8 cellular contexts compared by ENCODE assay signal in genomic region chr7:23474098-23474828, GRCh38. TPM values are rescaled to one million over a fixed set of nuclear protein-coding genes. Genes with fewer than 3 reads are reported as not detected.
DNase-seq lines count a peak whose midpoint lies in the region; ATAC-seq and FAIRE-seq lines count a peak whose summit lies in the region.

No MANE protein-coding gene starts in this region.

- peak; percentile 71 for ATAC-seq in GM21619 (IDR thresholded peaks at IDR 0.05; ENCODE audit: unreplicated experiment)
- peak; percentile 89 for ATAC-seq in Right ventricle myocardium superior (ENCODE audit: poor library complexity)

- intact Hi-C loops in Right ventricle myocardium superior (cut with DNase I), result no loop called here

- no peaks in the 10 kb centered on the region for H3K27me3 ChIP-seq in HUES48 (ENCODE audit: control insufficient read depth, insufficient read depth, low read length)

- peak overlapping the region; percentile 100 for H3K27ac ChIP-seq in HUES48 (ENCODE audit: low read depth, low read length)

- FAIRE-seq in G401.6 (lab: Jason Lieb, UNC), result peak; percentile 100

- H3K9me3 ChIP-seq in HUES48 (ENCODE audit: control insufficient read depth, insufficient read depth, low read length), result no peaks in the 10 kb centered on the region

- DNase-seq in NOMO-1 treated with DMSO at 0.1 percent for 48 hours (lab: John Stamatoyannopoulos, UW; ENCODE audit: unreplicated experiment), result peak; percentile 86
- peak; percentile 87 to 90 for DNase-seq in activated T-cell treated with anti-CD3 and anti-CD28 coated beads, Interleukin-2, amount 50 U/mL, for 48 hours
- peak; percentile 85 for DNase-seq in Right ventricle myocardium superior
- peak; percentile 80 for DNase-seq in renal cortical epithelial cell (ENCODE audit: low read depth)
- DNase-seq in cortex of kidney (lab: John Stamatoyannopoulos, UW), result no peak

- peak overlapping the region; percentile 95 for H3K4me3 ChIP-seq in HUES48 (ENCODE audit: low read depth, low read length)

- peaks cover 28% of the 10 kb centered on the region for H3K4me1 ChIP-seq in HUES48 (ENCODE audit: control insufficient read depth, insufficient read depth, low read length)

- no peaks in the 10 kb centered on the region for H3K36me3 ChIP-seq in HUES48 (ENCODE audit: control insufficient read depth, insufficient read depth, low read length)

- peak overlapping the region; percentile 95 for H3K9ac ChIP-seq in HUES48 (ENCODE audit: low read depth, low read length)

RNA-seq across cellular contexts. Expression of gene IGF2BP3, which starts 4.0 kb away (rescaled TPM):
- total RNA-seq in Right ventricle myocardium superior, result not detected
- 43.9 and 50.8 TPM in 2 replicates for total RNA-seq in renal cortical epithelial cell

RNA-seq across cellular contexts. Expression of gene TRA2A, which starts 57.5 kb away (rescaled TPM):
- total RNA-seq in Right ventricle myocardium superior, result 25.0 TPM
- total RNA-seq in renal cortical epithelial cell, result 27.6 and 38.0 TPM in 2 replicates

Comparison
In these comparisons a context has a peak if more than half of its experiments do, and no peak if none do; other contexts are left out.
1. RNA of gene IGF2BP3, which starts 4.0 kb away (total RNA-seq): 43.9 to 50.8 TPM in renal cortical epithelial cell; not detected in Right ventricle myocardium superior (single experiment); every median in the first group is over 10 times any median in the second.